Comparison of ENCODE assay signal across 1 cellular context in the genomic region with DNA sequence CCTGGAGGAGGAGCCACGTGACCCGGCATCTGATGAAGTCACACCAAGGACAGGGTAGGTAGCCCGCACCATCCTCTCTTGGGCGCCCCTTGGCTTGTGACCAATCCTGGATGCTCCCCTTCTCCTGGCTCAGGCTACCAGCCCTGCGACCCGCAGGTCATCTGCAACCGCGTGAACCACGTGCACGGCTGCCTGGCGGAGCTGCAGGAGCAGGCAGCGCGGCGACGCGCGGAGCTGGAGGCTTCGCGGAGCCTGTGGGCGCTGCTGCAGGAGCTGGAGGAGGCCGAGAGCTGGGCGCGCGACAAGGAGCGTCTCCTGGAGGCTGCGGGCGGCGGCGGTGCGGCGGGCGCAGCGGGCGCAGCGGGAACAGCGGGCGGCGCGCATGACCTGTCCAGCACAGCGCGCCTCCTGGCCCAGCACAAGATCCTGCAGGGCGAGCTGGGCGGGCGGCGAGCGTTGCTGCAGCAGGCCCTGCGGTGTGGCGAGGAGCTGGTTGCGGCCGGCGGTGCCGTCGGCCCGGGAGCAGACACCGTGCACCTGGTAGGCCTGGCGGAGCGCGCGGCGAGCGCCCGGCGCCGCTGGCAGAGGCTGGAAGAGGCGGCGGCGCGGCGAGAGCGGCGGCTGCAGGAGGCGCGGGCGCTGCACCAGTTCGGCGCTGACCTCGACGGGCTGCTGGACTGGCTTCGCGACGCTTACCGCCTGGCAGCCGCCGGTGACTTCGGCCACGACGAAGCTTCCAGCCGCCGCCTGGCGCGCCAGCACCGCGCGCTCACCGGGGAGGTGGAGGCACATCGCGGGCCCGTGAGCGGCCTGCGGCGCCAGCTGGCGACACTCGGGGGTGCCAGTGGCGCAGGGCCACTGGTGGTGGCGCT.
TF ChIP-seq lines count a peak whose summit lies in the region.

No MANE protein-coding gene starts in this region.

TF ChIP-seq in IMR-90, 13 proteins besides CTCF, POLR2A, EP300 and RAD21:
- no peak for TF ChIP-seq ELK1 (IDR thresholded peaks at IDR 0.05; ENCODE audit: borderline replicate concordance, low read depth, low read length)
- TF ChIP-seq USF2 (IDR thresholded peaks at IDR 0.05; ENCODE audit: low read depth, low read length), result 0 out of 2 replicates have a peak, but pooled peaks have one; percentile 28
TF ChIP-seq in IMR-90: peak in this region for 1.
